In the genomic region with DNA sequence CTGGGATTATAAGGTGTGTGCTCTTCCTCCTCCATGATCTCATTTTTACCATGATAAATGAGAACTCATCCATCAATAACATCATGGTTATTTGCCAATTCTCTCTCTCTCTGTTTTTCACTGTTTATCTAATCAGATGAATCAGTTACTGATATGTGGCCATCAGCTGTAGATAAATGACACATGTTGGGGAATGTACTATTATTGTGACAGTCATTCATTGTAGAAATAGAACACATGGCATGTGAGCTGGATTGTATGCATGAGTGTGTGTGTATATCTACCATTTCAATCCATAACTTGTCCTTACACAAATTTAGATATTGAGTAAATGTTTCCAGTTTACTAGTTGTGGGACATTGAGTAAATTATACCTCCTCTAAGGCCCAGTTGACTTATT, we compare ENCODE assay signal across 30 cellular contexts. TPM values are rescaled to one million over a fixed set of nuclear protein-coding genes. Genes with fewer than 3 reads are reported as not detected.
"Had no signal": no experiment of that assay in that cellular context is flagged by ENCODE, and none has a peak within 500 bp of the region (broad histone marks: within the 10 kb centered on the region; RNA-seq: fewer than 3 reads in every experiment).

No MANE protein-coding gene starts in this region.

- H3K27ac ChIP-seq: colonic mucosa, dorsolateral prefrontal cortex, hepatocyte, left lung, thoracic aorta, upper lobe of left lung had no signal

- H3K36me3 Mint-ChIP-seq: naive B cell; stimulated activated memory B cell treated with anti-CD40 and anti-IgM and Interleukin-4, amounts not matched to agents 10 μg/mL and 1 μg/mL and 100 μg/mL, for 72 hours; WTC11 had no signal

- H3K4me3 ChIP-seq: colonic mucosa, dorsolateral prefrontal cortex, hepatocyte, left lung, lung, right lobe of liver, thoracic aorta, upper lobe of left lung had no signal

- H3K4me3 Mint-ChIP-seq: activated T-cell treated with anti-CD3 and anti-CD28 coated beads, Interleukin-2, amount 50 U/mL, for 72 hours; effector memory CD8-positive, alpha-beta T cell; neural crest cell; stimulated activated memory B cell treated with anti-CD40 and anti-IgM and Interleukin-4, amounts not matched to agents 10 μg/mL and 1 μg/mL and 100 μg/mL, for 72 hours; WTC11 had no signal

- DNase-seq: activated CD4-positive, alpha-beta T cell treated with anti-CD3 and anti-CD28 coated beads, Interleukin-2, amount 50 U/mL, for 48 hours; activated effector memory CD4-positive, alpha-beta T cell treated with anti-CD3 and anti-CD28 coated beads, Interleukin-2, amount 50 U/mL, for 16 hours; activated naive CD4-positive, alpha-beta T cell treated with anti-CD3 and anti-CD28 coated beads, Interleukin-2, amount 50 U/mL, for 16 hours; activated T-cell treated with anti-CD3 and anti-CD28 coated beads, Interleukin-2, amount 50 U/mL, for 72 hours; amniotic stem cell; colonic mucosa; dorsolateral prefrontal cortex; effector memory CD8-positive, alpha-beta T cell; glutamatergic neuron; left lung; naive B cell; occipital lobe; posterior cingulate gyrus; stimulated activated CD4-positive, alpha-beta T cell treated with anti-CD3 and anti-CD28 coated beads, Interleukin-2, amount 100 ng/mL, for 24 hours; T1000; upper lobe of left lung had no signal

- H3K27ac Mint-ChIP-seq: activated T-cell treated with anti-CD3 and anti-CD28 coated beads, Interleukin-2, amount 50 U/mL, for 72 hours; naive B cell; stimulated activated memory B cell treated with anti-CD40 and anti-IgM and Interleukin-4, amounts not matched to agents 10 μg/mL and 1 μg/mL and 100 μg/mL, for 72 hours; WTC11 had no signal

- FAIRE-seq: bronchial epithelial cell, endothelial cell of umbilical vein, frontal cortex, small intestine had no signal

- H3K9me3 Mint-ChIP-seq: activated T-cell treated with anti-CD3 and anti-CD28 coated beads, Interleukin-2, amount 50 U/mL, for 72 hours; effector memory CD8-positive, alpha-beta T cell; neural crest cell; stimulated activated memory B cell treated with anti-CD40 and anti-IgM and Interleukin-4, amounts not matched to agents 10 μg/mL and 1 μg/mL and 100 μg/mL, for 72 hours; WTC11 had no signal

- H3K79me2 ChIP-seq: hepatocyte had no signal

- H2AFZ ChIP-seq: hepatocyte had no signal

- H3K27me3 ChIP-seq: colonic mucosa, dorsolateral prefrontal cortex, hepatocyte, left lung, right lobe of liver, upper lobe of left lung had no signal

- H3K36me3 ChIP-seq: colonic mucosa, left lung, right lobe of liver, thoracic aorta, upper lobe of left lung had no signal

- H3K4me1 ChIP-seq: colonic mucosa, left lung, upper lobe of left lung had no signal

- H3K4me1 Mint-ChIP-seq: naive B cell; neural crest cell; stimulated activated memory B cell treated with anti-CD40 and anti-IgM and Interleukin-4, amounts not matched to agents 10 μg/mL and 1 μg/mL and 100 μg/mL, for 72 hours; WTC11 had no signal

- H3K4me2 ChIP-seq: hepatocyte had no signal

- H3K9me3 ChIP-seq: colonic mucosa, left lung, right lobe of liver, thoracic aorta, upper lobe of left lung had no signal

RNA-seq across cellular contexts. Expression of gene ETNPPL, which starts 59.5 kb away (rescaled TPM):
- total RNA-seq: activated T-cell treated with anti-CD3 and anti-CD28 coated beads, Interleukin-2, amount 50 U/mL, for 72 hours; bronchial epithelial cell; colonic mucosa; endothelial cell of umbilical vein; esophagus mucosa; left lung; lung; mesenteric fat pad; T-helper 1 cell treated with Interleukin-12 subunit alpha and Interleukin-12 subunit beta and Interleukin-4 antibody, amounts not matched to agents 30 ng/mL and 1 ng/mL, for 36 hours; thoracic aorta; upper lobe of left lung had no signal
- polyA plus RNA-seq: endothelial cell of umbilical vein had no signal
